Comparison of ENCODE assay signal across 8 cellular contexts in genomic region chr10:101781984-101782810, GRCh38. TPM values are rescaled to one million over a fixed set of nuclear protein-coding genes. Genes with fewer than 3 reads are reported as not detected.
DNase-seq lines count a peak whose midpoint lies in the region; ATAC-seq and TF ChIP-seq lines count a peak whose summit lies in the region.

No MANE protein-coding gene starts in this region.

- H3K14ac ChIP-seq in trophoblast cell (ENCODE audit: low read length) = no peak overlapping the region

- peaks cover 2% of the 10 kb centered on the region for H3K79me1 ChIP-seq in trophoblast cell (ENCODE audit: low read length)

- no peaks in the 10 kb centered on the region; the same call in 1 of the 2 replicates for H3K9me3 ChIP-seq in ES-I3 (ENCODE audit: control insufficient read depth, insufficient read depth, low read length)
- H3K9me3 ChIP-seq in Peyer's patch = no peaks in the 10 kb centered on the region
- H3K9me3 ChIP-seq in trophoblast cell (ENCODE audit: insufficient read depth, low read depth, low read length) = peaks cover 9% of the 10 kb centered on the region

- H3K27me3 ChIP-seq in Peyer's patch (peaks cover 0 to 4% of the 10 kb centered on the region in 2 donors), trophoblast cell (ENCODE audit: insufficient read depth, low read length) (peaks cover 26% of the 10 kb centered on the region)

- H3K27ac ChIP-seq in Peyer's patch (no peak overlapping the region), trophoblast cell (ENCODE audit: low read depth, low read length) (no peak overlapping the region)

- H2AK5ac ChIP-seq in trophoblast cell (ENCODE audit: low read length) = no peak overlapping the region

- H2AFZ ChIP-seq in trophoblast cell (ENCODE audit: insufficient read depth, low read length, poor library complexity) = no peak overlapping the region

- DNase-seq in Peyer's patch = peak in 1 of 3 donors; percentile 42
- DNase-seq in epithelial cell of proximal tubule (ENCODE audit: low read depth) = no peak
- DNase-seq in trophoblast cell = no peak
- DNase-seq in NCI-H748 treated with DMSO at 0.1 percent for 48 hours (lab: John Stamatoyannopoulos, UW) = no peak
- no peak for DNase-seq in NCI-H1930 (lab: John Stamatoyannopoulos, UW)
- DNase-seq in effector CD8-positive, alpha-beta T cell (lab: John Stamatoyannopoulos, UW) = no peak

- peak overlapping the region; percentile 44 for H4K8ac ChIP-seq in trophoblast cell (ENCODE audit: low read depth, low read length)

- H2BK120ac ChIP-seq in trophoblast cell (ENCODE audit: insufficient read depth, low read length, poor library complexity) = no peak overlapping the region

- TF ChIP-seq POLR2A in Peyer's patch (IDR thresholded peaks at IDR 0.05) = no peak

- no peak overlapping the region for H3K18ac ChIP-seq in trophoblast cell (ENCODE audit: low read length)

- H3K4ac ChIP-seq in trophoblast cell (ENCODE audit: low read depth, low read length) = no peak overlapping the region

- no peaks in the 10 kb centered on the region for H3K79me2 ChIP-seq in trophoblast cell (ENCODE audit: control insufficient read depth, insufficient read depth, low read length, poor library complexity)

- H3K36me3 ChIP-seq in ES-I3 (ENCODE audit: insufficient read depth, low read length) = peaks cover 14% of the 10 kb centered on the region
- peaks cover 0 to 22% (median 0%) of the 10 kb centered on the region in 3 donors for H3K36me3 ChIP-seq in Peyer's patch
- peaks cover 7 to 17% of the 10 kb centered on the region in 2 experiments for H3K36me3 ChIP-seq in trophoblast cell (ENCODE audit: control insufficient read depth in 1 of 2, insufficient read depth in 2 of 2, low read length in 2 of 2)

- H2BK12ac ChIP-seq in trophoblast cell (ENCODE audit: low read length) = no peak overlapping the region

- no CpG with 5 or more reads among the region's 17 CpGs for WGBS in trophoblast cell (ENCODE audit: extremely low coverage, insufficient coverage, insufficient read length)

- H3K4me1 ChIP-seq in ES-I3 (ENCODE audit: insufficient read depth, low read length) (peaks cover 14% of the 10 kb centered on the region), Peyer's patch (peaks cover 3 to 38% (median 16%) of the 10 kb centered on the region in 4 donors), trophoblast cell (ENCODE audit: control insufficient read depth in 1 of 2, insufficient read depth in 2 of 2, low read length in 2 of 2) (peaks cover 14 to 27% of the 10 kb centered on the region in 2 experiments)

- H3K23ac ChIP-seq in trophoblast cell (ENCODE audit: low read length) = no peak overlapping the region

- H4K12ac ChIP-seq in trophoblast cell (ENCODE audit: low read depth, low read length) = no peak overlapping the region

- TF ChIP-seq CTCF in Peyer's patch (IDR thresholded peaks at IDR 0.05) (no peak), epithelial cell of proximal tubule (conservative IDR thresholded peaks at IDR 0.05; ENCODE audit: low read depth, low read length) (no peak)

- H2BK5ac ChIP-seq in trophoblast cell (ENCODE audit: low read depth, low read length, poor library complexity) = no peak overlapping the region

- no peak for ATAC-seq in GM18502 (IDR thresholded peaks at IDR 0.05; ENCODE audit: poor library complexity, unreplicated experiment)

- peak overlapping the region; percentile 51 to 60 (median 58) for H3K4me3 ChIP-seq in Peyer's patch
- H3K4me3 ChIP-seq in epithelial cell of proximal tubule (ENCODE audit: low read depth, low read length) = peak overlapping the region; percentile 96
- peak overlapping the region; percentile 84 for H3K4me3 ChIP-seq in trophoblast cell (ENCODE audit: low read depth, low read length)

- H3K9ac ChIP-seq in ES-I3 (ENCODE audit: low read depth, low read length) = peak overlapping the region; percentile 78
- H3K9ac ChIP-seq in trophoblast cell (ENCODE audit: low read length) = peak overlapping the region; percentile 54

- peak overlapping the region; percentile 98 for H3K4me2 ChIP-seq in trophoblast cell (ENCODE audit: low read length)

- H4K91ac ChIP-seq in trophoblast cell (ENCODE audit: low read depth, low read length) = no peak overlapping the region

RNA-seq across cellular contexts. Expression of gene NPM3, which starts 1.0 kb away (rescaled TPM):
- total RNA-seq in Peyer's patch = 10 to 100 TPM in 2 of 4 donors, 1 to 10 TPM in 2; 7.7 to 25.6 (median 11.2) TPM
- total RNA-seq in epithelial cell of proximal tubule = 118 and 159 TPM in 2 replicates
- polyA plus RNA-seq in trophoblast cell (2013) = 29.9 and 33.3 TPM in 2 replicates

RNA-seq across cellular contexts. Expression of gene FGF8, which starts 6.3 kb away (rescaled TPM):
- total RNA-seq in Peyer's patch (not detected), epithelial cell of proximal tubule (not detected in 2 replicates)
- polyA plus RNA-seq in trophoblast cell (2013) = 0.07 TPM in 1 of 2 replicates, not detected in the other

RNA-seq across cellular contexts. Expression of gene OGA, which starts 36.0 kb away (rescaled TPM):
- 100 to 1,000 TPM; 142 to 367 (median 173) TPM for total RNA-seq in Peyer's patch
- total RNA-seq in epithelial cell of proximal tubule = 39.8 and 48.4 TPM in 2 replicates
- 46.3 and 48.3 TPM in 2 replicates for polyA plus RNA-seq in trophoblast cell (2013)
